Comparison of ENCODE assay signal across 9 cellular contexts in genomic region chr1:86507935-86508582, GRCh38. TPM values are rescaled to one million over a fixed set of nuclear protein-coding genes. Genes with fewer than 3 reads are reported as not detected.
DNase-seq lines count a peak whose midpoint lies in the region; ATAC-seq and TF ChIP-seq lines count a peak whose summit lies in the region.
"Had no signal": no experiment of that assay in that cellular context is flagged by ENCODE, and none has a peak within 500 bp of the region (broad histone marks: within the 10 kb centered on the region; RNA-seq: fewer than 3 reads in every experiment).

No MANE protein-coding gene starts in this region.

- CTCF ChIA-PET in activated naive CD4-positive, alpha-beta T cell treated with anti-CD3 and anti-CD28 coated beads, Interleukin-2, amount 10 ng/mL, durations not matched to agents 7 days and 5 days (lab: Charles Lee) = interaction anchor here (0.6 to 2.0 kb wide), 11 partner anchors 8 to 133 kb away, joined by 3 to 8 read pairs (median 4); no protein-coding TSS in a partner anchor

- H3K27me3 Mint-ChIP-seq in CD4-positive, CD25-positive, alpha-beta regulatory T cell = peaks cover 16% of the 10 kb centered on the region
- no peaks in the 10 kb centered on the region for H3K27me3 Mint-ChIP-seq in osteocyte (ENCODE audit: unreplicated experiment)
- peaks cover 8% of the 10 kb centered on the region for H3K27me3 Mint-ChIP-seq in activated naive CD4-positive, alpha-beta T cell treated with anti-CD3 and anti-CD28 coated beads, Interleukin-2, amount 10 ng/mL, durations not matched to agents 7 days and 5 days

- no peak overlapping the region for H3K27ac Mint-ChIP-seq in CD4-positive, CD25-positive, alpha-beta regulatory T cell
- H3K27ac Mint-ChIP-seq in osteocyte (ENCODE audit: unreplicated experiment) = no peak overlapping the region
- no peak overlapping the region for H3K27ac Mint-ChIP-seq in activated naive CD4-positive, alpha-beta T cell treated with anti-CD3 and anti-CD28 coated beads, Interleukin-2, amount 10 ng/mL, durations not matched to agents 7 days and 5 days
- H3K27ac Mint-ChIP-seq: stimulated activated naive CD8-positive, alpha-beta T cell treated with anti-CD3 and anti-CD28 coated beads, Interleukin-15, Interleukin-2, amounts not matched to agents 100 ng/mL and 50 ng/mL, for 24 hours had no signal

- H3K4me1 ChIP-seq in CD4-positive, CD25-positive, alpha-beta regulatory T cell (ENCODE audit: control insufficient read depth, insufficient read depth, low read length, poor library complexity, severe bottlenecking) = no peaks in the 10 kb centered on the region

- no peaks in the 10 kb centered on the region for H3K36me3 Mint-ChIP-seq in CD4-positive, CD25-positive, alpha-beta regulatory T cell
- H3K36me3 Mint-ChIP-seq in osteocyte (ENCODE audit: unreplicated experiment) = no peaks in the 10 kb centered on the region
- H3K36me3 Mint-ChIP-seq in activated naive CD4-positive, alpha-beta T cell treated with anti-CD3 and anti-CD28 coated beads, Interleukin-2, amount 10 ng/mL, durations not matched to agents 7 days and 5 days = no peaks in the 10 kb centered on the region

- no peaks in the 10 kb centered on the region for H3K36me3 ChIP-seq in CD4-positive, CD25-positive, alpha-beta regulatory T cell (ENCODE audit: control insufficient read depth, insufficient read depth, low read length)

- no peak for TF ChIP-seq POLR2A in GM18505 (IDR thresholded peaks at IDR 0.05; ENCODE audit: borderline replicate concordance, extremely low read depth, insufficient read depth, insufficient read length)

- no peak overlapping the region for H3K27ac ChIP-seq in CD4-positive, CD25-positive, alpha-beta regulatory T cell (ENCODE audit: insufficient read depth, low read length, poor library complexity, severe bottlenecking)

- ATAC-seq in CD4-positive, CD25-positive, alpha-beta regulatory T cell (ENCODE audit: low read depth in 2 of 2) = no peak
- ATAC-seq in GM18505 (IDR thresholded peaks at IDR 0.05; ENCODE audit: unreplicated experiment) = peak; percentile 61

- H3K9me3 ChIP-seq in CD4-positive, CD25-positive, alpha-beta regulatory T cell (ENCODE audit: control insufficient read depth in 2 of 2, low read length in 2 of 2) = no peaks in the 10 kb centered on the region

- H3K4me1 Mint-ChIP-seq in CD4-positive, CD25-positive, alpha-beta regulatory T cell = peaks cover 0 to 9% (median 0%) of the 10 kb centered on the region in 4 donors
- peaks cover 8% of the 10 kb centered on the region for H3K4me1 Mint-ChIP-seq in osteocyte (ENCODE audit: unreplicated experiment)
- peaks cover 3% of the 10 kb centered on the region for H3K4me1 Mint-ChIP-seq in activated naive CD4-positive, alpha-beta T cell treated with anti-CD3 and anti-CD28 coated beads, Interleukin-2, amount 10 ng/mL, durations not matched to agents 7 days and 5 days

- H3K9me3 Mint-ChIP-seq in CD4-positive, CD25-positive, alpha-beta regulatory T cell = peaks cover 0 to 3% (median 0%) of the 10 kb centered on the region in 7 donors
- H3K9me3 Mint-ChIP-seq in osteocyte (ENCODE audit: unreplicated experiment) = no peaks in the 10 kb centered on the region
- H3K9me3 Mint-ChIP-seq in activated naive CD4-positive, alpha-beta T cell treated with anti-CD3 and anti-CD28 coated beads, Interleukin-2, amount 10 ng/mL, durations not matched to agents 7 days and 5 days = no peaks in the 10 kb centered on the region
- H3K9me3 Mint-ChIP-seq: stimulated activated naive CD8-positive, alpha-beta T cell treated with anti-CD3 and anti-CD28 coated beads, Interleukin-15, Interleukin-2, amounts not matched to agents 100 ng/mL and 50 ng/mL, for 24 hours had no signal

- DNase-seq in CD4-positive, CD25-positive, alpha-beta regulatory T cell = peak in 2 of 3 donors; percentile 13 to 26
- peak; percentile 45 for DNase-seq in NCI-H345 (lab: John Stamatoyannopoulos, UW)
- DNase-seq in dermis blood vessel endothelial cell = peak; percentile 51
- no peak for DNase-seq in osteocyte (ENCODE audit: extremely low spot score, unreplicated experiment)
- no peak for DNase-seq in ureter (ENCODE audit: low spot score)
- DNase-seq in activated naive CD4-positive, alpha-beta T cell treated with anti-CD3 and anti-CD28 coated beads, Interleukin-2, amount 10 ng/mL, durations not matched to agents 7 days and 5 days = no peak
- DNase-seq in mucosa of gallbladder (ENCODE audit: low spot score) = no peak

- H3K4me3 Mint-ChIP-seq in CD4-positive, CD25-positive, alpha-beta regulatory T cell = no peak overlapping the region
- no peak overlapping the region for H3K4me3 Mint-ChIP-seq in osteocyte (ENCODE audit: unreplicated experiment)
- no peak overlapping the region for H3K4me3 Mint-ChIP-seq in activated naive CD4-positive, alpha-beta T cell treated with anti-CD3 and anti-CD28 coated beads, Interleukin-2, amount 10 ng/mL, durations not matched to agents 7 days and 5 days
- H3K4me3 Mint-ChIP-seq: stimulated activated naive CD8-positive, alpha-beta T cell treated with anti-CD3 and anti-CD28 coated beads, Interleukin-15, Interleukin-2, amounts not matched to agents 100 ng/mL and 50 ng/mL, for 24 hours had no signal

- no peak overlapping the region for H3K4me3 ChIP-seq in CD4-positive, CD25-positive, alpha-beta regulatory T cell (ENCODE audit: low read depth, low read length)

- peak; percentile 68 for TF ChIP-seq CTCF in osteocyte (IDR thresholded peaks at IDR 0.05)

- peaks cover 4% of the 10 kb centered on the region for H3K27me3 ChIP-seq in CD4-positive, CD25-positive, alpha-beta regulatory T cell (ENCODE audit: control insufficient read depth, insufficient read depth, low read length)

RNA-seq across cellular contexts. Expression of gene CLCA4, which starts 38.8 kb away (rescaled TPM):
- total RNA-seq in CD4-positive, CD25-positive, alpha-beta regulatory T cell = not detected
- not detected for polyA plus RNA-seq in CD4-positive, CD25-positive, alpha-beta regulatory T cell
- not detected in 2 replicates for total RNA-seq in dermis blood vessel endothelial cell
- not detected in 2 replicates for total RNA-seq in osteocyte
- total RNA-seq in ureter = 0.86 TPM
- total RNA-seq in mucosa of gallbladder = 0.20 TPM

RNA-seq across cellular contexts. Expression of gene CLCA1, which starts 39.3 kb away (rescaled TPM):
- not detected for total RNA-seq in CD4-positive, CD25-positive, alpha-beta regulatory T cell
- polyA plus RNA-seq in CD4-positive, CD25-positive, alpha-beta regulatory T cell = not detected
- total RNA-seq in dermis blood vessel endothelial cell = not detected in 2 replicates
- not detected in 2 replicates for total RNA-seq in osteocyte
- 0.18 TPM for total RNA-seq in ureter
- total RNA-seq in mucosa of gallbladder = 0.37 TPM

Comparison
In these comparisons a context has a peak if more than half of its experiments do, and no peak if none do; other contexts are left out.
1. DNase-seq: peak in CD4-positive, CD25-positive, alpha-beta regulatory T cell (2 of 3), NCI-H345 (single experiment) and dermis blood vessel endothelial cell (single experiment); none in osteocyte (single experiment), ureter (single experiment), activated naive CD4-positive, alpha-beta T cell treated with anti-CD3 and anti-CD28 coated beads, Interleukin-2, amount 10 ng/mL, durations not matched to agents 7 days and 5 days (single experiment) and mucosa of gallbladder (single experiment).